9 cellular contexts compared by ENCODE assay signal in the genomic region with DNA sequence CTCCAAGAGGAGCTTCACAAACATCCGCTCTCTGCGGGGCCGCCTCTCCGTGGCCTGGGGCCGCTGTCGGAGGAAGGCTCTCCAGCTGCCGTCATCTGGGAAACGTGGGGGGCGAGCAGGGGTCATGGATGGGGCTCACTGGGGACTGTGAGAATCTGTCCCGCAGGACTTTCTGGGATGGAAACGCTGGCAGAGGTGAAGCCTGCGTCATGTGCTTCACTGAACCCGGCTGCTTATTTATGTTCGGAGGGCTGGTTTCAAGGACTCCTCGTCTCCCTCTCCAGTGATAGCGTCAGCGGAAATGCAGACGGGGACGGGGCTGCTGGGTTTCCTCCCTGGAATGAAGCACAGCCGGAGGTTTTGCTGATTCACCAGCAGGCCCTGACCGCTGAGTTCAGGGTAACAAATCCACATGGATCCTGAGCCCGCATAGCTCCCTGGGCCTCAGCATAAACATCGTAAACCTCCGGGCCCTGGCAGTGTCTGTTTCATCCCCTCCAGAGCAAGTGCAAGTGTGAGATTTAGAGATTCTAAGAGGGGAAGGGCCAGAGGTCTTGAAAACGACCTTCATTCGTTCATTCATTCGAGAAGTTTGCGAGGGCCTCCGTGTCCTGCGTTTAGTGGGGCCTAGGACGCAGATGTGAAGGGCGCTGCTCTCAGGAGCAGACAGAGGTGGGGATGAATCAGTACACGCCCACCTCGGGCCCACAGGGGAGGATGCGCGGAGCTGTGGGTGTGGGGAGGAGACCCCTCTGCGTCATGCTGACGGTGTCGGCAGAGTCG. TPM values are rescaled to one million over a fixed set of nuclear protein-coding genes. Genes with fewer than 3 reads are reported as not detected.
A peak's percentile ranks its signal among the peaks of the same experiment; 100 is the strongest.
DNase-seq lines count a peak whose midpoint lies in the region; ATAC-seq and TF ChIP-seq lines count a peak whose summit lies in the region.
"Had no signal": no experiment of that assay in that cellular context is flagged by ENCODE, and none has a peak within 500 bp of the region (broad histone marks: within the 10 kb centered on the region; RNA-seq: fewer than 3 reads in every experiment).

No MANE protein-coding gene starts in this region.

- no peaks in the 10 kb centered on the region for H3K9me3 ChIP-seq in BE2C
- no peaks in the 10 kb centered on the region for H3K9me3 ChIP-seq in osteoblast (ENCODE audit: low read depth, low read length)

- H3K4me3 ChIP-seq in BE2C (ENCODE audit: low read depth, low read length) (no peak overlapping the region), fibroblast of pulmonary artery (replicated peaks; ENCODE audit: low read depth, low read length) (no peak overlapping the region), osteoblast (ENCODE audit: insufficient read depth, low read length) (peak overlapping the region; percentile 60)
- H3K4me3 ChIP-seq: GM12878 had no signal

- H3K4me2 ChIP-seq in osteoblast (ENCODE audit: insufficient read depth, low read length): peak overlapping the region; percentile 83

- H4K20me1 ChIP-seq in osteoblast (ENCODE audit: insufficient read depth, low read length): no peaks in the 10 kb centered on the region

- H3K27me3 Mint-ChIP-seq in effector memory CD8-positive, alpha-beta T cell: peaks cover 0 to 15% of the 10 kb centered on the region in 2 donors

- H3K27me3 ChIP-seq in BE2C (no peaks in the 10 kb centered on the region), osteoblast (ENCODE audit: insufficient read depth, low read length) (no peaks in the 10 kb centered on the region)

- H3K4me1 ChIP-seq in BE2C (peaks cover 6% of the 10 kb centered on the region; the same call in 1 of the 2 replicates), osteoblast (ENCODE audit: insufficient read depth, low read length) (peaks cover 30% of the 10 kb centered on the region)

- peaks cover 9% of the 10 kb centered on the region for H3K79me2 ChIP-seq in osteoblast (ENCODE audit: insufficient read depth, low read length)

- no peak for TF ChIP-seq CTCF in BE2C (IDR thresholded peaks at IDR 0.05; ENCODE audit: low read depth, low read length)
- no peak for TF ChIP-seq CTCF in fibroblast of pulmonary artery (IDR thresholded peaks at IDR 0.05; ENCODE audit: low read length, missing control alignments)
- no peak for TF ChIP-seq CTCF in osteoblast (IDR thresholded peaks at IDR 0.05; ENCODE audit: extremely low read depth, low read depth, low read length)

- no peaks in the 10 kb centered on the region for H3K9me3 Mint-ChIP-seq in effector memory CD8-positive, alpha-beta T cell

- no peak for ATAC-seq in effector memory CD8-positive, alpha-beta T cell (replicated peaks)
- no peak for ATAC-seq in HG03095 (IDR thresholded peaks at IDR 0.05; ENCODE audit: unreplicated experiment)
- ATAC-seq: GM12878 had no signal

- H3K4me3 Mint-ChIP-seq in effector memory CD8-positive, alpha-beta T cell: no peak overlapping the region

- H3K27ac Mint-ChIP-seq in effector memory CD8-positive, alpha-beta T cell: peak overlapping the region in 1 of 2 donors; percentile 60

- H3K4me1 Mint-ChIP-seq in effector memory CD8-positive, alpha-beta T cell (ENCODE audit: low read depth in 2 of 2): peaks cover 10 to 14% of the 10 kb centered on the region in 2 donors

- peak overlapping the region; percentile 66 for H2AFZ ChIP-seq in osteoblast (ENCODE audit: low read length)

- peak overlapping the region; percentile 100 for H3K27ac ChIP-seq in osteoblast (ENCODE audit: low read depth, low read length)

- DNase-seq in BE2C: peak; percentile 40
- DNase-seq in SK-N-DZ (ENCODE audit: low spot score): peak; percentile 41
- DNase-seq in fibroblast of pulmonary artery (ENCODE audit: low read depth): peak; percentile 99
- peak; percentile 99 for DNase-seq in osteoblast (ENCODE audit: insufficient read length, low spot score, missing footprints)
- DNase-seq in effector memory CD8-positive, alpha-beta T cell: no peak
- DNase-seq in NCI-H1694 (lab: John Stamatoyannopoulos, UW): no peak
- no peak for DNase-seq in NCI-H69 (lab: John Stamatoyannopoulos, UW)

- peaks cover 1% of the 10 kb centered on the region for H3K36me3 Mint-ChIP-seq in effector memory CD8-positive, alpha-beta T cell (ENCODE audit: insufficient read depth)

- H3K36me3 ChIP-seq in BE2C (no peaks in the 10 kb centered on the region), osteoblast (ENCODE audit: insufficient read depth, low read length) (peaks cover under 1% of the 10 kb centered on the region)

RNA-seq across cellular contexts. Expression of a gene that starts 7.0 kb away (rescaled TPM):
- polyA plus RNA-seq in BE2C (2012; ENCODE audit: insufficient read depth, insufficient read length, low read depth): 83.0 TPM
- 13.5 and 16.8 TPM in 2 replicates for polyA plus RNA-seq in SK-N-DZ (2014; cell fraction: cytosol; rRNA removed)
- 68.2 and 72.8 TPM in 2 replicates for polyA plus RNA-seq in SK-N-DZ (2014; cell fraction: nucleus; rRNA removed)
- 35.8 and 39.2 TPM in 2 replicates for total RNA-seq in osteoblast

Comparison
In these comparisons a context has a peak if more than half of its experiments do, and no peak if none do; other contexts are left out.
1. DNase-seq: peak in BE2C (single experiment), SK-N-DZ (single experiment), fibroblast of pulmonary artery (single experiment) and osteoblast (single experiment); none in effector memory CD8-positive, alpha-beta T cell (0 of 3), NCI-H1694 (single experiment) and NCI-H69 (single experiment).